Comparison of ENCODE assay signal across 1 cellular context in the genomic region with DNA sequence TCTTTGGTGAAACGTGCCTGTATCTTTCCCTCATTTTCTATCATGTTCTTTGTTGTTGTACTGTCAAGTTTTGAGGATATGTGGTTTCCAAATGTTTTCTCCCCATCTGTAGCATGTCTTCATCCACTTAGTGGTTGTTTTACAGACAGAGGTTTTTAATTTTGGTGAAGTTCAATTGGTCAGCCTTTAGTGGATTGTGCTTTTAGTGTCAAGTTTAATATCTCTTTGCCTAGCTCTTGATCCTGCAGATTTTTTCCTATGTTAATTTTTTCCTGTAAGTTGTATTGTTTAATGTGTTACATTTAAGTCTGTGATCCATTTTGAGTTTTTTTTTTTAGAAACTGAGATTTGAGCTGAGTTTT.
TF ChIP-seq lines count a peak whose summit lies in the region.

No MANE protein-coding gene starts in this region.

TF ChIP-seq in K562, 482 proteins besides CTCF, POLR2A, EP300 and RAD21:
- TF ChIP-seq ZNF217 (CRISPR knock-in tag; IDR thresholded peaks at IDR 0.05) (no peak), EGR1 (conservative IDR thresholded peaks at IDR 0.05) (no peak), KHSRP (IDR thresholded peaks at IDR 0.05) (no peak), HOXB6 (CRISPR knock-in tag; IDR thresholded peaks at IDR 0.05; ENCODE audit: borderline replicate concordance) (no peak), E2F3 (CRISPR knock-in tag; IDR thresholded peaks at IDR 0.05) (no peak), NKRF (IDR thresholded peaks at IDR 0.05; ENCODE audit: borderline replicate concordance) (peak; percentile 27; the same call in 1 of the 2 replicates), ZNF175 (CRISPR knock-in tag; IDR thresholded peaks at IDR 0.05; ENCODE audit: low read depth) (no peak)
